ENCODE assay signal across 8 cellular contexts in genomic region chr11:3123761-3124733, GRCh38. TPM values are rescaled to one million over a fixed set of nuclear protein-coding genes. Genes with fewer than 3 reads are reported as not detected.
DNase-seq lines count a peak whose midpoint lies in the region; ATAC-seq and TF ChIP-seq lines count a peak whose summit lies in the region.

No MANE protein-coding gene starts in this region.

- H3K9me3 ChIP-seq in psoas muscle: no peaks in the 10 kb centered on the region
- no peaks in the 10 kb centered on the region for H3K9me3 ChIP-seq in OCI-LY7 (ENCODE audit: low read length)
- H3K9me3 ChIP-seq in Caco-2: no peaks in the 10 kb centered on the region
- no peaks in the 10 kb centered on the region for H3K9me3 ChIP-seq in effector memory CD4-positive, alpha-beta T cell (ENCODE audit: control insufficient read depth, low read length)

- H3K27me3 ChIP-seq in psoas muscle (ENCODE audit: insufficient read depth in 3 of 3, low read length in 2 of 3) (no peaks in the 10 kb centered on the region), Caco-2 (replicated peaks; ENCODE audit: control insufficient read depth, insufficient read depth, low read length) (no peaks in the 10 kb centered on the region)
- no peaks in the 10 kb centered on the region for H3K27me3 ChIP-seq in effector memory CD4-positive, alpha-beta T cell (replicated peaks; ENCODE audit: control insufficient read depth, insufficient read depth, low read length, poor library complexity, severe bottlenecking)

- peaks cover 0 to 20% of the 10 kb centered on the region in 2 donors for H3K36me3 ChIP-seq in psoas muscle (ENCODE audit: insufficient read depth in 1 of 2, low read depth in 1 of 2)
- no peaks in the 10 kb centered on the region for H3K36me3 ChIP-seq in OCI-LY7 (ENCODE audit: insufficient read depth, low read length)
- no peaks in the 10 kb centered on the region for H3K36me3 ChIP-seq in Caco-2 (ENCODE audit: control insufficient read depth, insufficient read depth, low read length)
- H3K36me3 ChIP-seq in effector memory CD4-positive, alpha-beta T cell (ENCODE audit: control insufficient read depth, insufficient read depth, low read length): no peaks in the 10 kb centered on the region

- H3K9me3 Mint-ChIP-seq in Caco-2 (ENCODE audit: unreplicated experiment): no peaks in the 10 kb centered on the region

- 47 to 67% (median 54%) methylated on average over 19 of the region's 19 CpGs for WGBS in psoas muscle, 3 donors

- H3K4me3 ChIP-seq in psoas muscle (no peak overlapping the region), OCI-LY7 (ENCODE audit: low read depth, low read length, poor library complexity, severe bottlenecking) (no peak overlapping the region), Caco-2 (ENCODE audit: low read depth, low read length) (no peak overlapping the region)
- no peak overlapping the region for H3K4me3 ChIP-seq in effector memory CD4-positive, alpha-beta T cell (ENCODE audit: insufficient read depth, low read depth, low read length, poor library complexity, severe bottlenecking)

- H3K9me2 ChIP-seq in OCI-LY7 (ENCODE audit: insufficient read depth, low read length): no peaks in the 10 kb centered on the region

- H3K4me3 Mint-ChIP-seq in Caco-2 (ENCODE audit: unreplicated experiment): no peak overlapping the region

- TF ChIP-seq CTCF in psoas muscle (IDR thresholded peaks at IDR 0.05): no peak
- no peak for TF ChIP-seq CTCF in OCI-LY7 (conservative IDR thresholded peaks at IDR 0.05; ENCODE audit: low read length)
- no peak for TF ChIP-seq CTCF in Caco-2 (IDR thresholded peaks at IDR 0.05; ENCODE audit: insufficient read depth in 1 of 2, low read depth in 1 of 2, low read length in 1 of 2, severe bottlenecking in 1 of 2, unreplicated experiment in 1 of 2)

- no peak overlapping the region for H3K27ac Mint-ChIP-seq in Caco-2 (ENCODE audit: unreplicated experiment)

- BruUV-seq in OCI-LY7 (replicated peaks; lab: Mats Ljungman, UMichigan): no TSS peak
- BruUV-seq in Caco-2 (replicated peaks; lab: Mats Ljungman, UMichigan): no TSS peak

- H4K20me1 ChIP-seq in OCI-LY7 (ENCODE audit: insufficient read depth, low read length): no peaks in the 10 kb centered on the region

- POLR2A ChIA-PET in OCI-LY7 (lab: Charles Lee) (interaction anchor here (0.5 to 0.6 kb wide), 2 partner anchors 56 to 146 kb away, joined by 3 to 5 read pairs; no protein-coding TSS in a partner anchor), Caco-2 (lab: Charles Lee) (no interaction called here)

- H3K79me2 ChIP-seq in OCI-LY7 (ENCODE audit: insufficient read depth, low read depth, low read length): no peaks in the 10 kb centered on the region

- peak; percentile 83 to 90 (median 88) for ATAC-seq in psoas muscle
- ATAC-seq in GM21717 (IDR thresholded peaks at IDR 0.05; ENCODE audit: unreplicated experiment): no peak

- no peaks in the 10 kb centered on the region for H3K27me3 Mint-ChIP-seq in Caco-2 (ENCODE audit: insufficient read depth, unreplicated experiment)

- DNase-seq in EL (peak; percentile 96), RPMI7951 (ENCODE audit: low read depth) (peak; percentile 95), fibroblast of the conjunctiva (ENCODE audit: low read depth) (peak; percentile 89), psoas muscle (peak; percentile 92 to 94), OCI-LY7 (ENCODE audit: low spot score) (no peak), Caco-2 (no peak)
- no peak for DNase-seq in effector memory CD4-positive, alpha-beta T cell

- no peaks in the 10 kb centered on the region for H3K4me1 Mint-ChIP-seq in Caco-2 (ENCODE audit: low read depth, unreplicated experiment)

- no peak overlapping the region for H2AFZ ChIP-seq in OCI-LY7 (ENCODE audit: low read length)

- peaks cover 5% of the 10 kb centered on the region for H3K36me3 Mint-ChIP-seq in Caco-2 (ENCODE audit: insufficient read depth, unreplicated experiment)

- H3K4me2 ChIP-seq in OCI-LY7 (ENCODE audit: low read length): no peak overlapping the region

- intact Hi-C loops in psoas muscle (cut with DNase I): loop anchor here in 1 of 2 donors (5.0 kb wide), 1 partner anchor 83 kb away; no protein-coding TSS in a partner anchor
- intact Hi-C loops in OCI-LY7 (cut with micrococcal nuclease; ENCODE audit: unreplicated experiment): no loop called here
- intact Hi-C loops in Caco-2 (cut with micrococcal nuclease; ENCODE audit: unreplicated experiment): no loop called here

- CTCF ChIA-PET in OCI-LY7 (lab: Charles Lee; ENCODE audit: unreplicated experiment): no interaction called here
- CTCF ChIA-PET in Caco-2 (lab: Charles Lee): interaction anchor here (0.6 kb wide), 1 partner anchor 591 kb away, joined by 4 read pairs; no protein-coding TSS in a partner anchor

- peak overlapping the region; percentile 76 for H3K27ac ChIP-seq in psoas muscle
- H3K27ac ChIP-seq in OCI-LY7 (ENCODE audit: low read depth, low read length, poor library complexity, severe bottlenecking): no peak overlapping the region
- no peak overlapping the region for H3K27ac ChIP-seq in effector memory CD4-positive, alpha-beta T cell (ENCODE audit: insufficient read depth, low read length, poor library complexity, severe bottlenecking)

- H3K4me1 ChIP-seq in psoas muscle (peaks cover 23% of the 10 kb centered on the region), OCI-LY7 (ENCODE audit: insufficient read depth, low read length, poor library complexity, severe bottlenecking) (no peaks in the 10 kb centered on the region), Caco-2 (no peaks in the 10 kb centered on the region)
- H3K4me1 ChIP-seq in effector memory CD4-positive, alpha-beta T cell (ENCODE audit: control insufficient read depth, insufficient read depth, low read length, poor library complexity, severe bottlenecking): no peaks in the 10 kb centered on the region

RNA-seq across cellular contexts. Expression of gene OSBPL5, which starts 41.1 kb away (rescaled TPM):
- 21.1 and 25.2 TPM in 2 replicates for total RNA-seq in RPMI7951 (2014; rRNA removed; shearing (Covaris generic))
- total RNA-seq in psoas muscle (10 to 100 TPM in 2 of 4 donors, 1 to 10 TPM in 2; 6.9 to 12.4 (median 10.3) TPM), OCI-LY7 (2022) (2.7 and 6.9 TPM in 2 replicates), Caco-2 (2022) (4.9 and 5.5 TPM in 2 replicates)
- 1 to 10 TPM; 3.4 to 5.0 (median 4.3) TPM for polyA plus RNA-seq in psoas muscle
- total RNA-seq in OCI-LY7 (2014; rRNA removed; shearing (Covaris generic)): 0.63 and 0.64 TPM in 2 replicates

Comparison
In these comparisons a context has a peak if more than half of its experiments do, and no peak if none do; other contexts are left out.
1. DNase-seq: peak in EL (single experiment), RPMI7951 (single experiment), fibroblast of the conjunctiva (single experiment) and psoas muscle (2 of 2); none in OCI-LY7 (single experiment), Caco-2 (0 of 2) and effector memory CD4-positive, alpha-beta T cell (0 of 3).